Comparison of ENCODE assay signal across 13 cellular contexts in genomic region chr10:132371641-132372081, GRCh38. TPM values are rescaled to one million over a fixed set of nuclear protein-coding genes. Genes with fewer than 3 reads are reported as not detected.
DNase-seq lines count a peak whose midpoint lies in the region; ATAC-seq, FAIRE-seq and TF ChIP-seq lines count a peak whose summit lies in the region.
"Had no signal": no experiment of that assay in that cellular context is flagged by ENCODE, and none has a peak within 500 bp of the region (broad histone marks: within the 10 kb centered on the region; RNA-seq: fewer than 3 reads in every experiment).

No MANE protein-coding gene starts in this region.

- peaks cover 30% of the 10 kb centered on the region for H3K4me1 Mint-ChIP-seq in CD14-positive monocyte

- H3K36me3 Mint-ChIP-seq in CD14-positive monocyte: peaks cover 18 to 23% of the 10 kb centered on the region in 2 donors

- peak; percentile 24 for DNase-seq in CD14-positive monocyte (ENCODE audit: low spot score)
- DNase-seq in GM20000 (ENCODE audit: low spot score): no peak
- no peak for DNase-seq in HepG2 (ENCODE audit: low spot score)
- no peak for DNase-seq in NK-92 (lab: John Stamatoyannopoulos, UW; ENCODE audit: unreplicated experiment)
- DNase-seq in cerebellar nuclear complex (lab: John Stamatoyannopoulos, UW): no peak
- DNase-seq: hypothalamus, NCI-H1417 treated with DMSO at 0.1 percent for 48 hours, nucleus accumbens had no signal

- WGBS in HepG2 (ENCODE audit: low lambda C conversion rate): 9% methylated on average over 3 of the region's 9 CpGs

- H3K27me3 ChIP-seq in HepG2 (ENCODE audit: control insufficient read depth in 1 of 2, insufficient read depth in 2 of 2, low read length in 2 of 2): no peaks in the 10 kb centered on the region
- H3K27me3 ChIP-seq: adrenal gland had no signal

- peak overlapping the region in 1 of 2 donors; percentile 50 for H3K4me3 Mint-ChIP-seq in CD14-positive monocyte
- H3K4me3 Mint-ChIP-seq: T-cell had no signal

- ATAC-seq in HepG2 (peak; percentile 72), HG02678 (IDR thresholded peaks at IDR 0.05; ENCODE audit: unreplicated experiment) (no peak), HG02571 (IDR thresholded peaks at IDR 0.05; ENCODE audit: unreplicated experiment) (no peak)
- ATAC-seq: T-cell had no signal

- H3K4me3 ChIP-seq in HepG2 (replicated peaks in 1 of 3; ENCODE audit: insufficient read depth in 1 of 3, low read depth in 2 of 3, low read length in 3 of 3): no peak overlapping the region
- H3K4me3 ChIP-seq: adrenal gland had no signal

- CTCF ChIA-PET in HepG2 (lab: Yijun Ruan, JAX; ENCODE audit: low intra/inter-chr PET ratio, low total read pairs): no interaction called here

- H3K27ac ChIP-seq in VCaP (no peak overlapping the region), HepG2 (ENCODE audit: extremely low read length, insufficient read depth, low read length) (no peak overlapping the region)
- H3K27ac ChIP-seq: adrenal gland had no signal

- BruUV-seq in HepG2 (replicated peaks; lab: Mats Ljungman, UMichigan): no TSS peak

- TF ChIP-seq CTCF in CD14-positive monocyte (IDR thresholded peaks at IDR 0.05) (peak; percentile 39), GM20000 (IDR thresholded peaks at IDR 0.05; ENCODE audit: extremely low read depth, missing control alignments) (peak; percentile 49), VCaP (conservative IDR thresholded peaks at IDR 0.05) (peak; percentile 31), HepG2 (CRISPR knock-in tag; IDR thresholded peaks at IDR 0.05) (peak; percentile 55)

- H2AFZ ChIP-seq in HepG2 (ENCODE audit: low read length): no peak overlapping the region

- H3K27me3 Mint-ChIP-seq in CD14-positive monocyte (ENCODE audit: low read depth in 3 of 3): peaks cover 5 to 8% (median 5%) of the 10 kb centered on the region in 3 donors

- no peaks in the 10 kb centered on the region for H3K36me3 ChIP-seq in HepG2 (replicated peaks in 1 of 2; ENCODE audit: control insufficient read depth in 1 of 2, insufficient read depth in 2 of 2, low read length in 2 of 2)
- H3K36me3 ChIP-seq: adrenal gland had no signal

- H4K20me1 ChIP-seq in HepG2 (ENCODE audit: insufficient read depth, low read length): no peaks in the 10 kb centered on the region

- peak; percentile 38; the same call in 1 of the 2 replicates for TF ChIP-seq RAD21 in HepG2 (CRISPR knock-in tag; IDR thresholded peaks at IDR 0.05)

- no peak for TF ChIP-seq POLR2A in HepG2 (IDR thresholded peaks at IDR 0.05; ENCODE audit: insufficient read depth in 1 of 2, low read depth in 2 of 2, low read length in 2 of 2)

- no peak overlapping the region for H3K27ac Mint-ChIP-seq in CD14-positive monocyte

- no peak for FAIRE-seq in HepG2 (lab: Jason Lieb, UNC)

- POLR2A ChIA-PET in HepG2 (lab: Yijun Ruan, JAX): no interaction called here

- in situ Hi-C loops in HepG2 (cut with HindIII; ENCODE audit: extremely low pct_ligation_motif_present, low pct_unique_long_range_greater_than_20kb): no loop called here

- H3K9me3 ChIP-seq in HepG2 (ENCODE audit: low read length): no peaks in the 10 kb centered on the region
- H3K9me3 ChIP-seq: adrenal gland had no signal

- H3K79me2 ChIP-seq in HepG2 (ENCODE audit: insufficient read depth, low read length): no peaks in the 10 kb centered on the region

- peak overlapping the region; percentile 46 for H3K4me2 ChIP-seq in HepG2 (ENCODE audit: low read depth, low read length)

- H3K4me1 ChIP-seq in HepG2 (ENCODE audit: insufficient read depth, low read length): peaks cover 31% of the 10 kb centered on the region
- H3K4me1 ChIP-seq: adrenal gland had no signal

- intact Hi-C loops in CD14-positive monocyte (cut with micrococcal nuclease) (no loop called here), HepG2 (cut with micrococcal nuclease; ENCODE audit: unreplicated experiment) (no loop called here)

- peaks cover 0 to 11% (median 0%) of the 10 kb centered on the region in 7 donors for H3K9me3 Mint-ChIP-seq in CD14-positive monocyte
- H3K9me3 Mint-ChIP-seq: T-cell had no signal

- TF ChIP-seq EP300 in HepG2 (IDR thresholded peaks at IDR 0.05; ENCODE audit: low read depth in 2 of 2, low read length in 2 of 2): no peak
- TF ChIP-seq EP300 in HepG2 (CRISPR knock-in tag; IDR thresholded peaks at IDR 0.05; ENCODE audit: borderline replicate concordance): no peak

- H3K9ac ChIP-seq in HepG2 (ENCODE audit: insufficient read depth, low read depth, low read length): no peak overlapping the region

TF ChIP-seq in HepG2, 621 proteins besides CTCF, POLR2A, EP300 and RAD21 (continues in another document):
- TF ChIP-seq IKZF4 (CRISPR knock-in tag; IDR thresholded peaks at IDR 0.05; ENCODE audit: borderline replicate concordance, low read depth, not compliant biosample characterization) (no peak), EEA1 (CRISPR knock-in tag; IDR thresholded peaks at IDR 0.05; ENCODE audit: borderline replicate concordance) (no peak), HIVEP1 (CRISPR knock-in tag; IDR thresholded peaks at IDR 0.05) (no peak; the same call in 1 of the 2 replicates), MAZ (IDR thresholded peaks at IDR 0.05; ENCODE audit: borderline replicate concordance, low read depth, low read length) (no peak), MAZ (CRISPR knock-in tag; IDR thresholded peaks at IDR 0.05; ENCODE audit: low read depth) (no peak), MXD3 (CRISPR knock-in tag; IDR thresholded peaks at IDR 0.05) (0 out of 2 replicates have a peak, but pooled peaks have one; percentile 40), ETV5 (CRISPR knock-in tag; IDR thresholded peaks at IDR 0.05; ENCODE audit: borderline replicate concordance) (peak; percentile 56; the same call in 1 of the 2 replicates), PAWR (CRISPR knock-in tag; IDR thresholded peaks at IDR 0.05; ENCODE audit: borderline replicate concordance) (no peak), RFXANK (CRISPR knock-in tag; IDR thresholded peaks at IDR 0.05) (no peak), ZNF382 (CRISPR knock-in tag; IDR thresholded peaks at IDR 0.05; ENCODE audit: borderline replicate concordance) (no peak), TEAD3 (CRISPR knock-in tag; optimal IDR thresholded peaks at IDR 0.05; ENCODE audit: borderline replicate concordance) (peak; percentile 90), ZNF33B (CRISPR knock-in tag; IDR thresholded peaks at IDR 0.05) (no peak), ZNF3 (CRISPR knock-in tag; IDR thresholded peaks at IDR 0.05) (no peak)

RNA-seq across cellular contexts. Expression of gene PWWP2B, which starts 25.3 kb away (rescaled TPM):
- polyA plus RNA-seq in CD14-positive monocyte: 1 to 10 TPM; 2.4 to 2.7 TPM
- 3.5 and 4.7 TPM in 2 replicates for total RNA-seq in HepG2 (2016; rRNA removed; fragmentation: Illumina TruSeq; extraction: Trizol)
- total RNA-seq in HepG2 (2016; cell fraction: cytosol; rRNA removed; fragmentation: Illumina TruSeq; extraction: Trizol; ENCODE audit: low read depth): 1.3 and 1.8 TPM in 2 replicates
- total RNA-seq in HepG2 (2016; cell fraction: insoluble cytoplasmic fraction; rRNA removed; fragmentation: Illumina TruSeq; extraction: Trizol): 3.2 and 5.1 TPM in 2 replicates
- total RNA-seq in HepG2 (2016; cell fraction: membrane; rRNA removed; fragmentation: Illumina TruSeq; extraction: Trizol): 3.2 and 3.7 TPM in 2 replicates
- 2.9 and 3.1 TPM in 2 replicates for total RNA-seq in HepG2 (2016; cell fraction: nucleus; rRNA removed; fragmentation: Illumina TruSeq; extraction: Trizol)
- 2.3 and 3.7 TPM in 2 replicates for polyA plus RNA-seq in HepG2 (2011; rRNA removed)
- 3.1 and 4.4 TPM in 2 replicates for polyA plus RNA-seq in HepG2 (2011; cell fraction: cytosol; rRNA removed)
- 12.7 and 14.5 TPM in 2 replicates for polyA plus RNA-seq in HepG2 (2011; cell fraction: nucleus; rRNA removed)
- polyA plus RNA-seq in HepG2 (2012): 2.3 and 4.1 TPM in 2 replicates
- polyA plus RNA-seq in HepG2 (2016; cell fraction: cytosol; fragmentation: Illumina TruSeq; extraction: Trizol; ENCODE audit: low read depth): 1.2 and 1.3 TPM in 2 replicates
- polyA plus RNA-seq in HepG2 (2016; cell fraction: insoluble cytoplasmic fraction; fragmentation: Illumina TruSeq; extraction: Trizol; ENCODE audit: low read depth): 2.8 and 3.2 TPM in 2 replicates
- polyA plus RNA-seq in HepG2 (2016; cell fraction: membrane; fragmentation: Illumina TruSeq; extraction: Trizol; ENCODE audit: low read depth): 2.2 and 2.3 TPM in 2 replicates
- polyA plus RNA-seq in HepG2 (2016; cell fraction: nucleus; fragmentation: Illumina TruSeq; extraction: Trizol; ENCODE audit: insufficient read depth, low read depth): 5.4 and 5.6 TPM in 2 replicates
- 3.9 and 6.3 TPM in 2 replicates for polyA minus RNA-seq in HepG2 (2011; rRNA and poly(A)+ RNA removed; ENCODE audit: low replicate concordance)
- polyA minus RNA-seq in HepG2 (2011; cell fraction: cytosol; rRNA and poly(A)+ RNA removed): 4.8 and 5.9 TPM in 2 replicates
- 2.7 and 3.5 TPM in 2 replicates for polyA minus RNA-seq in HepG2 (2011; cell fraction: nucleus; rRNA and poly(A)+ RNA removed)

RNA-seq across cellular contexts. Expression of gene LRRC27, which starts 39.7 kb away (rescaled TPM):
- 1 to 10 TPM; 3.6 TPM for polyA plus RNA-seq in CD14-positive monocyte
- 3.9 and 4.6 TPM in 2 replicates for total RNA-seq in HepG2 (2016; rRNA removed; fragmentation: Illumina TruSeq; extraction: Trizol)
- total RNA-seq in HepG2 (2016; cell fraction: cytosol; rRNA removed; fragmentation: Illumina TruSeq; extraction: Trizol; ENCODE audit: low read depth): 2.1 and 2.2 TPM in 2 replicates
- total RNA-seq in HepG2 (2016; cell fraction: insoluble cytoplasmic fraction; rRNA removed; fragmentation: Illumina TruSeq; extraction: Trizol): 3.2 and 4.3 TPM in 2 replicates
- total RNA-seq in HepG2 (2016; cell fraction: membrane; rRNA removed; fragmentation: Illumina TruSeq; extraction: Trizol): 2.1 and 2.5 TPM in 2 replicates
- total RNA-seq in HepG2 (2016; cell fraction: nucleus; rRNA removed; fragmentation: Illumina TruSeq; extraction: Trizol): 5.9 and 7.5 TPM in 2 replicates
- polyA plus RNA-seq in HepG2 (2011; rRNA removed): 4.2 and 4.3 TPM in 2 replicates
- polyA plus RNA-seq in HepG2 (2011; cell fraction: cytosol; rRNA removed): 1.8 and 1.9 TPM in 2 replicates
- polyA plus RNA-seq in HepG2 (2011; cell fraction: nucleus; rRNA removed): 14.3 and 14.5 TPM in 2 replicates
- 3.2 and 3.6 TPM in 2 replicates for polyA plus RNA-seq in HepG2 (2012)
- 0.82 and 0.88 TPM in 2 replicates for polyA plus RNA-seq in HepG2 (2016; cell fraction: cytosol; fragmentation: Illumina TruSeq; extraction: Trizol; ENCODE audit: low read depth)
- polyA plus RNA-seq in HepG2 (2016; cell fraction: insoluble cytoplasmic fraction; fragmentation: Illumina TruSeq; extraction: Trizol; ENCODE audit: low read depth): 3.6 and 4.7 TPM in 2 replicates
- polyA plus RNA-seq in HepG2 (2016; cell fraction: membrane; fragmentation: Illumina TruSeq; extraction: Trizol; ENCODE audit: low read depth): 2.6 and 2.7 TPM in 2 replicates
- 11.7 and 14.6 TPM in 2 replicates for polyA plus RNA-seq in HepG2 (2016; cell fraction: nucleus; fragmentation: Illumina TruSeq; extraction: Trizol; ENCODE audit: insufficient read depth, low read depth)
- polyA minus RNA-seq in HepG2 (2011; rRNA and poly(A)+ RNA removed; ENCODE audit: low replicate concordance): 2.7 and 3.0 TPM in 2 replicates
- 0.88 and 1.4 TPM in 2 replicates for polyA minus RNA-seq in HepG2 (2011; cell fraction: cytosol; rRNA and poly(A)+ RNA removed)
- polyA minus RNA-seq in HepG2 (2011; cell fraction: nucleus; rRNA and poly(A)+ RNA removed): 11.1 and 12.3 TPM in 2 replicates
